Comparison of ENCODE assay signal across 2 cellular contexts in the genomic region with DNA sequence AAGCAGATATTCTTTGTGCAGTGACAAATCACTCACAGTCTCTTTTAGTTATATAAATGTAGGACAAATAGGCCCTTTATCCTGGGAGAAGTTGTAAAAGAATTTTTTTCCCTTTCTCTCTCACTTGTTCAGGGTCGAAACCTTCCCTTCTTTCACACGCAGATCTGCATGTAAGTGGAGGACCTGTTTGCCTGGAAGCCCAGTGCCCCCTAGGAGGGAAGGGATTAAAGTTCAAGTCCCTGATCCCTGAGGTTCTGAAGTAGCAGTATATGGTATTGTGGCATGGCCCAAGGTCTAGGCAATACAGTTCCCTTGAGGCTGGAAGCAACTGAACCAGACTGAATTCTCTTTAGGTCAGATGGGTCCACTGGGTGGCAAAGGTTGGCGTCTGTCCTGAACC.
TF ChIP-seq lines count a peak whose summit lies in the region.

No MANE protein-coding gene starts in this region.

TF ChIP-seq in GM23338, 12 proteins besides CTCF, POLR2A, EP300 and RAD21:
- TF ChIP-seq ZNF331 (CRISPR knock-in tag; IDR thresholded peaks at IDR 0.05; ENCODE audit: low read depth) (no peak), STAT1 (IDR thresholded peaks at IDR 0.05; ENCODE audit: unreplicated experiment) (no peak), EZH2phosphoT487 (IDR thresholded peaks at IDR 0.05; ENCODE audit: unreplicated experiment) (no peak), ZNF114 (CRISPR knock-in tag; IDR thresholded peaks at IDR 0.05) (no peak), CREB1 (CRISPR knock-in tag; IDR thresholded peaks at IDR 0.05; ENCODE audit: low read depth) (no peak)
- TF ChIP-seq, protein P1, sequence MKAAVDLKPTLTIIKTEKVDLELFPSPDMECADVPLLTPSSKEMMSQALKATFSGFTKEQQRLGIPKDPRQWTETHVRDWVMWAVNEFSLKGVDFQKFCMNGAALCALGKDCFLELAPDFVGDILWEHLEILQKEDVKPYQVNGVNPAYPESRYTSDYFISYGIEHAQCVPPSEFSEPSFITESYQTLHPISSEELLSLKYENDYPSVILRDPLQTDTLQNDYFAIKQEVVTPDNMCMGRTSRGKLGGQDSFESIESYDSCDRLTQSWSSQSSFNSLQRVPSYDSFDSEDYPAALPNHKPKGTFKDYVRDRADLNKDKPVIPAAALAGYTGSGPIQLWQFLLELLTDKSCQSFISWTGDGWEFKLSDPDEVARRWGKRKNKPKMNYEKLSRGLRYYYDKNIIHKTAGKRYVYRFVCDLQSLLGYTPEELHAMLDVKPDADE (IDR thresholded peaks at IDR 0.05): no peak
- TF ChIP-seq, protein P2, sequence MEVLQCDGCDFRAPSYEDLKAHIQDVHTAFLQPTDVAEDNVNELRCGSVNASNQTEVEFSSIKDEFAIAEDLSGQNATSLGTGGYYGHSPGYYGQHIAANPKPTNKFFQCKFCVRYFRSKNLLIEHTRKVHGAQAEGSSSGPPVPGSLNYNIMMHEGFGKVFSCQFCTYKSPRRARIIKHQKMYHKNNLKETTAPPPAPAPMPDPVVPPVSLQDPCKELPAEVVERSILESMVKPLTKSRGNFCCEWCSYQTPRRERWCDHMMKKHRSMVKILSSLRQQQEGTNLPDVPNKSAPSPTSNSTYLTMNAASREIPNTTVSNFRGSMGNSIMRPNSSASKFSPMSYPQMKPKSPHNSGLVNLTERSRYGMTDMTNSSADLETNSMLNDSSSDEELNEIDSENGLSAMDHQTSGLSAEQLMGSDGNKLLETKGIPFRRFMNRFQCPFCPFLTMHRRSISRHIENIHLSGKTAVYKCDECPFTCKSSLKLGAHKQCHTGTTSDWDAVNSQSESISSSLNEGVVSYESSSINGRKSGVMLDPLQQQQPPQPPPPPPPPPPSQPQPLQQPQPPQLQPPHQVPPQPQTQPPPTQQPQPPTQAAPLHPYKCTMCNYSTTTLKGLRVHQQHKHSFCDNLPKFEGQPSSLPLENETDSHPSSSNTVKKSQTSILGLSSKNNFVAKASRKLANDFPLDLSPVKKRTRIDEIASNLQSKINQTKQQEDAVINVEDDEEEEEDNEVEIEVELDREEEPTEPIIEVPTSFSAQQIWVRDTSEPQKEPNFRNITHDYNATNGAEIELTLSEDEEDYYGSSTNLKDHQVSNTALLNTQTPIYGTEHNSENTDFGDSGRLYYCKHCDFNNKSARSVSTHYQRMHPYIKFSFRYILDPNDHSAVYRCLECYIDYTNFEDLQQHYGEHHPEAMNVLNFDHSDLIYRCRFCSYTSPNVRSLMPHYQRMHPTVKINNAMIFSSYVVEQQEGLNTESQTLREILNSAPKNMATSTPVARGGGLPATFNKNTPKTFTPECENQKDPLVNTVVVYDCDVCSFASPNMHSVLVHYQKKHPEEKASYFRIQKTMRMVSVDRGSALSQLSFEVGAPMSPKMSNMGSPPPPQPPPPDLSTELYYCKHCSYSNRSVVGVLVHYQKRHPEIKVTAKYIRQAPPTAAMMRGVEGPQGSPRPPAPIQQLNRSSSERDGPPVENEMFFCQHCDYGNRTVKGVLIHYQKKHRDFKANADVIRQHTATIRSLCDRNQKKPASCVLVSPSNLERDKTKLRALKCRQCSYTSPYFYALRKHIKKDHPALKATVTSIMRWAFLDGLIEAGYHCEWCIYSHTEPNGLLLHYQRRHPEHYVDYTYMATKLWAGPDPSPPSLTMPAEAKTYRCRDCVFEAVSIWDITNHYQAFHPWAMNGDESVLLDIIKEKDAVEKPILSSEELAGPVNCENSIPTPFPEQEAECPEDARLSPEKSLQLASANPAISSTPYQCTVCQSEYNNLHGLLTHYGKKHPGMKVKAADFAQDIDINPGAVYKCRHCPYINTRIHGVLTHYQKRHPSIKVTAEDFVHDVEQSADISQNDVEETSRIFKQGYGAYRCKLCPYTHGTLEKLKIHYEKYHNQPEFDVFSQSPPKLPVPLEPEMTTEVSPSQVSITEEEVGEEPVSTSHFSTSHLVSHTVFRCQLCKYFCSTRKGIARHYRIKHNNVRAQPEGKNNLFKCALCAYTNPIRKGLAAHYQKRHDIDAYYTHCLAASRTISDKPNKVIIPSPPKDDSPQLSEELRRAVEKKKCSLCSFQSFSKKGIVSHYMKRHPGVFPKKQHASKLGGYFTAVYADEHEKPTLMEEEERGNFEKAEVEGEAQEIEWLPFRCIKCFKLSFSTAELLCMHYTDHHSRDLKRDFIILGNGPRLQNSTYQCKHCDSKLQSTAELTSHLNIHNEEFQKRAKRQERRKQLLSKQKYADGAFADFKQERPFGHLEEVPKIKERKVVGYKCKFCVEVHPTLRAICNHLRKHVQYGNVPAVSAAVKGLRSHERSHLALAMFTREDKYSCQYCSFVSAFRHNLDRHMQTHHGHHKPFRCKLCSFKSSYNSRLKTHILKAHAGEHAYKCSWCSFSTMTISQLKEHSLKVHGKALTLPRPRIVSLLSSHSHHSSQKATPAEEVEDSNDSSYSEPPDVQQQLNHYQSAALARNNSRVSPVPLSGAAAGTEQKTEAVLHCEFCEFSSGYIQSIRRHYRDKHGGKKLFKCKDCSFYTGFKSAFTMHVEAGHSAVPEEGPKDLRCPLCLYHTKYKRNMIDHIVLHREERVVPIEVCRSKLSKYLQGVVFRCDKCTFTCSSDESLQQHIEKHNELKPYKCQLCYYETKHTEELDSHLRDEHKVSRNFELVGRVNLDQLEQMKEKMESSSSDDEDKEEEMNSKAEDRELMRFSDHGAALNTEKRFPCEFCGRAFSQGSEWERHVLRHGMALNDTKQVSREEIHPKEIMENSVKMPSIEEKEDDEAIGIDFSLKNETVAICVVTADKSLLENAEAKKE (CRISPR knock-in tag; IDR thresholded peaks at IDR 0.05): 0 out of 2 replicates have a peak, but pooled peaks have one; percentile 10

TF ChIP-seq in H1, 55 proteins besides CTCF, POLR2A, EP300 and RAD21:
- TF ChIP-seq BCL11A (IDR thresholded peaks at IDR 0.05; ENCODE audit: low read depth in 2 of 2, low read length in 2 of 2): no peak
